20 cellular contexts compared by ENCODE assay signal in genomic region chr12:14901228-14901562, GRCh38. TPM values are rescaled to one million over a fixed set of nuclear protein-coding genes. Genes with fewer than 3 reads are reported as not detected.
DNase-seq lines count a peak whose midpoint lies in the region; ATAC-seq, FAIRE-seq and TF ChIP-seq lines count a peak whose summit lies in the region.
"Had no signal": no experiment of that assay in that cellular context is flagged by ENCODE, and none has a peak within 500 bp of the region (broad histone marks: within the 10 kb centered on the region; RNA-seq: fewer than 3 reads in every experiment).

No MANE protein-coding gene starts in this region.

- H3K79me2 ChIP-seq in HepG2 (ENCODE audit: insufficient read depth, low read length), result no peaks in the 10 kb centered on the region

- in situ Hi-C loops in HepG2 (cut with HindIII; ENCODE audit: extremely low pct_ligation_motif_present, low pct_unique_long_range_greater_than_20kb), result no loop called here

- H3K27me3 ChIP-seq in HepG2 (ENCODE audit: control insufficient read depth in 1 of 2, insufficient read depth in 2 of 2, low read length in 2 of 2) (no peaks in the 10 kb centered on the region), right lobe of liver (no peaks in the 10 kb centered on the region), endodermal cell (ENCODE audit: control insufficient read depth, insufficient read depth, low read length, poor library complexity, severe bottlenecking) (no peaks in the 10 kb centered on the region), left lung (no peaks in the 10 kb centered on the region)

- no peak overlapping the region for H3K4me2 ChIP-seq in HepG2 (ENCODE audit: low read depth, low read length)

- no peak overlapping the region for H3K27ac Mint-ChIP-seq in endodermal cell
- H3K27ac Mint-ChIP-seq: activated CD4-positive, alpha-beta T cell treated with anti-CD3 and anti-CD28 coated beads, Interleukin-2, amount 10 ng/mL, durations not matched to agents 24 days and 14 days; activated naive CD8-positive, alpha-beta T cell treated with anti-CD3 and anti-CD28 coated beads, Interleukin-2, amount 10 ng/mL, durations not matched to agents 7 days and 5 days; activated T-cell treated with anti-CD3 and anti-CD28 coated beads, Interleukin-2, amount 50 U/mL, for 72 hours had no signal

- no peak overlapping the region for H3K9ac ChIP-seq in HepG2 (ENCODE audit: insufficient read depth, low read depth, low read length)
- no peak overlapping the region for H3K9ac ChIP-seq in endodermal cell (ENCODE audit: extremely low read depth, low read length, poor library complexity, severe bottlenecking)

- TF ChIP-seq CTCF in HepG2 (CRISPR knock-in tag; IDR thresholded peaks at IDR 0.05) (no peak), right lobe of liver (IDR thresholded peaks at IDR 0.05) (no peak), endodermal cell (conservative IDR thresholded peaks at IDR 0.05) (peak; percentile 80), left lung (IDR thresholded peaks at IDR 0.05) (no peak)

- H3K36me3 ChIP-seq in HepG2 (replicated peaks in 1 of 2; ENCODE audit: control insufficient read depth in 1 of 2, insufficient read depth in 2 of 2, low read length in 2 of 2), result no peaks in the 10 kb centered on the region
- no peaks in the 10 kb centered on the region for H3K36me3 ChIP-seq in right lobe of liver
- H3K36me3 ChIP-seq in endodermal cell (ENCODE audit: control insufficient read depth, insufficient read depth, low read length), result no peaks in the 10 kb centered on the region
- H3K36me3 ChIP-seq in left lung, result no peaks in the 10 kb centered on the region
- H3K36me3 ChIP-seq: thoracic aorta had no signal

- TF ChIP-seq POLR2A in HepG2 (IDR thresholded peaks at IDR 0.05; ENCODE audit: insufficient read depth in 1 of 2, low read depth in 2 of 2, low read length in 2 of 2) (no peak), right lobe of liver (IDR thresholded peaks at IDR 0.05) (no peak), GM18505 (IDR thresholded peaks at IDR 0.05; ENCODE audit: borderline replicate concordance, extremely low read depth, insufficient read depth, insufficient read length) (no peak)

- H3K27ac ChIP-seq in HepG2 (ENCODE audit: extremely low read length, insufficient read depth, low read length) (no peak overlapping the region), right lobe of liver (no peak overlapping the region), endodermal cell (ENCODE audit: low read depth, low read length) (no peak overlapping the region), left lung (peak overlapping the region; percentile 7 to 45)

- H4K20me1 ChIP-seq in HepG2 (ENCODE audit: insufficient read depth, low read length), result no peaks in the 10 kb centered on the region

- H3K4me3 Mint-ChIP-seq in endodermal cell, result no peak overlapping the region
- H3K4me3 Mint-ChIP-seq: activated CD4-positive, alpha-beta T cell treated with anti-CD3 and anti-CD28 coated beads, Interleukin-2, amount 10 ng/mL, durations not matched to agents 24 days and 14 days; activated naive CD8-positive, alpha-beta T cell treated with anti-CD3 and anti-CD28 coated beads, Interleukin-2, amount 10 ng/mL, durations not matched to agents 7 days and 5 days; activated T-cell treated with anti-CD3 and anti-CD28 coated beads, Interleukin-2, amount 50 U/mL, for 72 hours had no signal

- H3K27me3 Mint-ChIP-seq in endodermal cell (ENCODE audit: insufficient read depth), result no peaks in the 10 kb centered on the region
- H3K27me3 Mint-ChIP-seq: activated CD4-positive, alpha-beta T cell treated with anti-CD3 and anti-CD28 coated beads, Interleukin-2, amount 10 ng/mL, durations not matched to agents 24 days and 14 days; activated naive CD8-positive, alpha-beta T cell treated with anti-CD3 and anti-CD28 coated beads, Interleukin-2, amount 10 ng/mL, durations not matched to agents 7 days and 5 days had no signal

- H3K36me3 Mint-ChIP-seq in endodermal cell (ENCODE audit: low read depth), result no peaks in the 10 kb centered on the region

- H3K4me3 ChIP-seq in HepG2 (replicated peaks in 1 of 3; ENCODE audit: insufficient read depth in 1 of 3, low read depth in 2 of 3, low read length in 3 of 3), result no peak overlapping the region
- H3K4me3 ChIP-seq in right lobe of liver, result no peak overlapping the region
- no peak overlapping the region for H3K4me3 ChIP-seq in endodermal cell (ENCODE audit: low read length)
- H3K4me3 ChIP-seq in left lung, result no peak overlapping the region
- H3K4me3 ChIP-seq: thoracic aorta had no signal

- peaks cover 3% of the 10 kb centered on the region for H3K4me1 Mint-ChIP-seq in endodermal cell

- CTCF ChIA-PET in HepG2 (lab: Yijun Ruan, JAX; ENCODE audit: low intra/inter-chr PET ratio, low total read pairs), result no interaction called here

- no peak overlapping the region for H2AFZ ChIP-seq in HepG2 (ENCODE audit: low read length)

- TF ChIP-seq RAD21 in HepG2 (CRISPR knock-in tag; IDR thresholded peaks at IDR 0.05), result no peak

- no TSS peak for BruUV-seq in HepG2 (replicated peaks; lab: Mats Ljungman, UMichigan)

- intact Hi-C loops in HepG2 (cut with micrococcal nuclease; ENCODE audit: unreplicated experiment) (no loop called here), right lobe of liver (cut with DNase I) (no loop called here), left lung (cut with DNase I) (no loop called here)

- no peaks in the 10 kb centered on the region for H3K9me3 Mint-ChIP-seq in endodermal cell
- H3K9me3 Mint-ChIP-seq: activated CD4-positive, alpha-beta T cell treated with anti-CD3 and anti-CD28 coated beads, Interleukin-2, amount 10 ng/mL, durations not matched to agents 24 days and 14 days; activated naive CD8-positive, alpha-beta T cell treated with anti-CD3 and anti-CD28 coated beads, Interleukin-2, amount 10 ng/mL, durations not matched to agents 7 days and 5 days had no signal

- TF ChIP-seq EP300 in HepG2 (IDR thresholded peaks at IDR 0.05; ENCODE audit: low read depth in 2 of 2, low read length in 2 of 2), result no peak
- no peak for TF ChIP-seq EP300 in HepG2 (CRISPR knock-in tag; IDR thresholded peaks at IDR 0.05; ENCODE audit: borderline replicate concordance)

- no peak for DNase-seq in HepG2 (ENCODE audit: low spot score)
- no peak for DNase-seq in right lobe of liver
- peak; percentile 72 for DNase-seq in endodermal cell
- DNase-seq in left lung, result no peak
- no peak for DNase-seq in SK-N-DZ (ENCODE audit: low spot score)
- DNase-seq in stimulated activated naive CD4-positive, alpha-beta T cell (lab: John Stamatoyannopoulos, UW), result no peak
- no peak for DNase-seq in AG08396 (ENCODE audit: low spot score)
- DNase-seq: activated naive CD8-positive, alpha-beta T cell treated with anti-CD3 and anti-CD28 coated beads, Interleukin-2, amount 10 ng/mL, durations not matched to agents 7 days and 5 days; activated T-cell treated with anti-CD3 and anti-CD28 coated beads, Interleukin-2, amount 50 U/mL, for 72 hours; cerebellar nuclear complex; COR-L47; head of caudate nucleus; left colon; NCI-H187 treated with DMSO at 0.1 percent for 48 hours; NCI-H748 treated with DMSO at 0.1 percent for 48 hours; T-helper 9 cell had no signal

- 90% methylated on average over 1 of the region's 1 CpG for WGBS in HepG2 (ENCODE audit: low lambda C conversion rate)
- WGBS in right lobe of liver (ENCODE audit: insufficient coverage, low coverage, low lambda C conversion rate, missing lambda C conversion rate), result 89% methylated on average over 1 of the region's 1 CpG
- 92 to 100% methylated on average over 1 of the region's 1 CpG for WGBS in endodermal cell (ENCODE audit: insufficient coverage in 1 of 2, insufficient read length in 1 of 2), 2 experiments

- H3K9me3 ChIP-seq in HepG2 (ENCODE audit: low read length) (no peaks in the 10 kb centered on the region), right lobe of liver (no peaks in the 10 kb centered on the region), endodermal cell (ENCODE audit: control insufficient read depth, low read length) (no peaks in the 10 kb centered on the region), left lung (no peaks in the 10 kb centered on the region)
- H3K9me3 ChIP-seq: thoracic aorta had no signal

- no peak for FAIRE-seq in HepG2 (lab: Jason Lieb, UNC)

- H3K4me1 ChIP-seq in HepG2 (ENCODE audit: insufficient read depth, low read length) (no peaks in the 10 kb centered on the region), right lobe of liver (no peaks in the 10 kb centered on the region), endodermal cell (ENCODE audit: control insufficient read depth, insufficient read depth, low read length) (no peaks in the 10 kb centered on the region), left lung (peaks cover 4 to 6% of the 10 kb centered on the region in 2 donors)

- 0 out of 3 replicates have a peak, but pooled peaks have one; percentile 31 for ATAC-seq in HepG2
- no peak for ATAC-seq in right lobe of liver
- ATAC-seq in left lung, result no peak
- no peak for ATAC-seq in GM18505 (IDR thresholded peaks at IDR 0.05; ENCODE audit: unreplicated experiment)
- ATAC-seq: activated T-cell treated with anti-CD3 and anti-CD28 coated beads, Interleukin-2, amount 50 U/mL, for 72 hours; left colon had no signal

- POLR2A ChIA-PET in HepG2 (lab: Yijun Ruan, JAX), result no interaction called here

RNA-seq across cellular contexts. Expression of gene MGP, which starts 15.5 kb away (rescaled TPM):
- not detected in 2 replicates for total RNA-seq in HepG2 (2016; rRNA removed; fragmentation: Illumina TruSeq; extraction: Trizol)
- total RNA-seq in HepG2 (2016; cell fraction: cytosol; rRNA removed; fragmentation: Illumina TruSeq; extraction: Trizol; ENCODE audit: low read depth), result not detected in 2 replicates
- total RNA-seq in HepG2 (2016; cell fraction: insoluble cytoplasmic fraction; rRNA removed; fragmentation: Illumina TruSeq; extraction: Trizol), result not detected in 2 replicates
- not detected in 2 replicates for total RNA-seq in HepG2 (2016; cell fraction: membrane; rRNA removed; fragmentation: Illumina TruSeq; extraction: Trizol)
- total RNA-seq in HepG2 (2016; cell fraction: nucleus; rRNA removed; fragmentation: Illumina TruSeq; extraction: Trizol), result not detected in 2 replicates
- not detected in 2 replicates for polyA plus RNA-seq in HepG2 (2011; rRNA removed)
- not detected in 2 replicates for polyA plus RNA-seq in HepG2 (2011; cell fraction: cytosol; rRNA removed)
- not detected in 2 replicates for polyA plus RNA-seq in HepG2 (2011; cell fraction: nucleus; rRNA removed)
- polyA plus RNA-seq in HepG2 (2012), result not detected in 2 replicates
- polyA plus RNA-seq in HepG2 (2016; cell fraction: cytosol; fragmentation: Illumina TruSeq; extraction: Trizol; ENCODE audit: low read depth), result not detected in 2 replicates
- polyA plus RNA-seq in HepG2 (2016; cell fraction: insoluble cytoplasmic fraction; fragmentation: Illumina TruSeq; extraction: Trizol; ENCODE audit: low read depth), result not detected in 2 replicates
- not detected in 2 replicates for polyA plus RNA-seq in HepG2 (2016; cell fraction: membrane; fragmentation: Illumina TruSeq; extraction: Trizol; ENCODE audit: low read depth)
- polyA plus RNA-seq in HepG2 (2016; cell fraction: nucleus; fragmentation: Illumina TruSeq; extraction: Trizol; ENCODE audit: insufficient read depth, low read depth), result not detected in 2 replicates
- not detected in 2 replicates for polyA minus RNA-seq in HepG2 (2011; rRNA and poly(A)+ RNA removed; ENCODE audit: low replicate concordance)
- polyA minus RNA-seq in HepG2 (2011; cell fraction: cytosol; rRNA and poly(A)+ RNA removed), result not detected in 2 replicates
- not detected in 2 replicates for polyA minus RNA-seq in HepG2 (2011; cell fraction: nucleus; rRNA and poly(A)+ RNA removed)
- 10 to 100 TPM in 2 of 6 experiments, 1 to 10 TPM in 4; 4.7 to 15.1 (median 7.1) TPM for total RNA-seq in right lobe of liver
- total RNA-seq in endodermal cell, result not detected
- polyA plus RNA-seq in endodermal cell (2013, experiment 1 of 2), result 1.2 TPM
- not detected for polyA plus RNA-seq in endodermal cell (2013, experiment 2 of 2)
- 100 to 1,000 TPM; 651 to 789 TPM for total RNA-seq in left lung
- not detected in 2 replicates for polyA plus RNA-seq in SK-N-DZ (2014; cell fraction: cytosol; rRNA removed)
- not detected in 2 replicates for polyA plus RNA-seq in SK-N-DZ (2014; cell fraction: nucleus; rRNA removed)
- total RNA-seq: activated CD4-positive, alpha-beta T cell treated with anti-CD3 and anti-CD28 coated beads, Interleukin-2, amount 10 ng/mL, durations not matched to agents 24 days and 14 days; myocyte had no signal

RNA-seq across cellular contexts. Expression of gene ERP27, which starts 37.1 kb away (rescaled TPM):
- total RNA-seq in HepG2 (2016; rRNA removed; fragmentation: Illumina TruSeq; extraction: Trizol) (5.1 and 6.6 TPM in 2 replicates), right lobe of liver (1 to 10 TPM in 1 of 6 experiments, under 1 TPM in 3, not detected in 2; 0.26 to 1.0 (median 0.39) TPM), endodermal cell (under 1 TPM; 0.15 to 0.22 TPM), left lung (10 to 100 TPM in 1 of 2 donors, 1 to 10 TPM in 1; 5.3 to 16.2 TPM)
- 1.5 and 2.2 TPM in 2 replicates for total RNA-seq in HepG2 (2016; cell fraction: cytosol; rRNA removed; fragmentation: Illumina TruSeq; extraction: Trizol; ENCODE audit: low read depth)
- 4.6 and 8.4 TPM in 2 replicates for total RNA-seq in HepG2 (2016; cell fraction: insoluble cytoplasmic fraction; rRNA removed; fragmentation: Illumina TruSeq; extraction: Trizol)
- total RNA-seq in HepG2 (2016; cell fraction: membrane; rRNA removed; fragmentation: Illumina TruSeq; extraction: Trizol), result 3.1 and 3.6 TPM in 2 replicates
- total RNA-seq in HepG2 (2016; cell fraction: nucleus; rRNA removed; fragmentation: Illumina TruSeq; extraction: Trizol), result 7.5 and 8.3 TPM in 2 replicates
- polyA plus RNA-seq in HepG2 (2011; rRNA removed), result 1.6 and 1.8 TPM in 2 replicates
- polyA plus RNA-seq in HepG2 (2011; cell fraction: cytosol; rRNA removed), result 1.2 and 1.8 TPM in 2 replicates
- 0.34 and 0.36 TPM in 2 replicates for polyA plus RNA-seq in HepG2 (2011; cell fraction: nucleus; rRNA removed)
- 0.33 and 0.59 TPM in 2 replicates for polyA plus RNA-seq in HepG2 (2012)
- 2.1 and 3.6 TPM in 2 replicates for polyA plus RNA-seq in HepG2 (2016; cell fraction: cytosol; fragmentation: Illumina TruSeq; extraction: Trizol; ENCODE audit: low read depth)
- polyA plus RNA-seq in HepG2 (2016; cell fraction: insoluble cytoplasmic fraction; fragmentation: Illumina TruSeq; extraction: Trizol; ENCODE audit: low read depth), result 5.1 and 6.0 TPM in 2 replicates
- polyA plus RNA-seq in HepG2 (2016; cell fraction: membrane; fragmentation: Illumina TruSeq; extraction: Trizol; ENCODE audit: low read depth), result 2.4 and 3.7 TPM in 2 replicates
- polyA plus RNA-seq in HepG2 (2016; cell fraction: nucleus; fragmentation: Illumina TruSeq; extraction: Trizol; ENCODE audit: insufficient read depth, low read depth), result 11.6 and 13.9 TPM in 2 replicates
- 0.92 TPM in 1 of 2 replicates, not detected in the other for polyA minus RNA-seq in HepG2 (2011; rRNA and poly(A)+ RNA removed; ENCODE audit: low replicate concordance)
- 0.35 and 0.59 TPM in 2 replicates for polyA minus RNA-seq in HepG2 (2011; cell fraction: cytosol; rRNA and poly(A)+ RNA removed)
- 0.52 and 0.87 TPM in 2 replicates for polyA minus RNA-seq in HepG2 (2011; cell fraction: nucleus; rRNA and poly(A)+ RNA removed)
- 0.11 TPM for polyA plus RNA-seq in endodermal cell (2013, experiment 1 of 2)
- not detected for polyA plus RNA-seq in endodermal cell (2013, experiment 2 of 2)
- not detected in 2 replicates for polyA plus RNA-seq in SK-N-DZ (2014; cell fraction: cytosol; rRNA removed)
- polyA plus RNA-seq in SK-N-DZ (2014; cell fraction: nucleus; rRNA removed), result 0.07 TPM in 1 of 2 replicates, not detected in the other
- total RNA-seq: myocyte had no signal

RNA-seq across cellular contexts. Expression of gene ART4, which starts 57.9 kb away (rescaled TPM):
- 12.0 and 20.3 TPM in 2 replicates for total RNA-seq in HepG2 (2016; rRNA removed; fragmentation: Illumina TruSeq; extraction: Trizol)
- 2.1 and 3.7 TPM in 2 replicates for total RNA-seq in HepG2 (2016; cell fraction: cytosol; rRNA removed; fragmentation: Illumina TruSeq; extraction: Trizol; ENCODE audit: low read depth)
- 14.3 and 18.9 TPM in 2 replicates for total RNA-seq in HepG2 (2016; cell fraction: insoluble cytoplasmic fraction; rRNA removed; fragmentation: Illumina TruSeq; extraction: Trizol)
- total RNA-seq in HepG2 (2016; cell fraction: membrane; rRNA removed; fragmentation: Illumina TruSeq; extraction: Trizol), result 6.7 and 6.9 TPM in 2 replicates
- total RNA-seq in HepG2 (2016; cell fraction: nucleus; rRNA removed; fragmentation: Illumina TruSeq; extraction: Trizol), result 20.5 and 23.4 TPM in 2 replicates
- polyA plus RNA-seq in HepG2 (2011; rRNA removed), result 15.9 and 17.6 TPM in 2 replicates
- polyA plus RNA-seq in HepG2 (2011; cell fraction: cytosol; rRNA removed), result 14.2 and 16.4 TPM in 2 replicates
- polyA plus RNA-seq in HepG2 (2011; cell fraction: nucleus; rRNA removed), result 8.0 and 8.2 TPM in 2 replicates
- polyA plus RNA-seq in HepG2 (2012), result 5.3 and 10.8 TPM in 2 replicates
- polyA plus RNA-seq in HepG2 (2016; cell fraction: cytosol; fragmentation: Illumina TruSeq; extraction: Trizol; ENCODE audit: low read depth), result 0.87 and 1.2 TPM in 2 replicates
- 8.3 and 8.9 TPM in 2 replicates for polyA plus RNA-seq in HepG2 (2016; cell fraction: insoluble cytoplasmic fraction; fragmentation: Illumina TruSeq; extraction: Trizol; ENCODE audit: low read depth)
- 2.2 and 2.3 TPM in 2 replicates for polyA plus RNA-seq in HepG2 (2016; cell fraction: membrane; fragmentation: Illumina TruSeq; extraction: Trizol; ENCODE audit: low read depth)
- polyA plus RNA-seq in HepG2 (2016; cell fraction: nucleus; fragmentation: Illumina TruSeq; extraction: Trizol; ENCODE audit: insufficient read depth, low read depth), result 13.4 and 17.8 TPM in 2 replicates
- polyA minus RNA-seq in HepG2 (2011; rRNA and poly(A)+ RNA removed; ENCODE audit: low replicate concordance), result 29.3 TPM in 1 of 2 replicates, not detected in the other
- 9.1 and 10.9 TPM in 2 replicates for polyA minus RNA-seq in HepG2 (2011; cell fraction: cytosol; rRNA and poly(A)+ RNA removed)
- polyA minus RNA-seq in HepG2 (2011; cell fraction: nucleus; rRNA and poly(A)+ RNA removed), result 35.9 and 36.7 TPM in 2 replicates
- 10 to 100 TPM; 19.6 to 43.5 (median 25.1) TPM for total RNA-seq in right lobe of liver
- total RNA-seq in endodermal cell, result not detected
- polyA plus RNA-seq in endodermal cell (2013, experiment 1 of 2), result 1.1 TPM
- polyA plus RNA-seq in endodermal cell (2013, experiment 2 of 2), result 0.87 TPM
- 1 to 10 TPM; 2.7 to 3.1 TPM for total RNA-seq in left lung
- not detected in 2 replicates for polyA plus RNA-seq in SK-N-DZ (2014; cell fraction: cytosol; rRNA removed)
- not detected in 2 replicates for polyA plus RNA-seq in SK-N-DZ (2014; cell fraction: nucleus; rRNA removed)
- total RNA-seq: activated CD4-positive, alpha-beta T cell treated with anti-CD3 and anti-CD28 coated beads, Interleukin-2, amount 10 ng/mL, durations not matched to agents 24 days and 14 days; activated naive CD8-positive, alpha-beta T cell treated with anti-CD3 and anti-CD28 coated beads, Interleukin-2, amount 10 ng/mL, durations not matched to agents 7 days and 5 days; activated T-cell treated with anti-CD3 and anti-CD28 coated beads, Interleukin-2, amount 50 U/mL, for 72 hours; myocyte had no signal

Comparison
In these comparisons a context has a peak if more than half of its experiments do, and no peak if none do; other contexts are left out.
1. H3K27ac ChIP-seq: peak in left lung (2 of 2); none in HepG2 (single experiment), right lobe of liver (0 of 3) and endodermal cell (single experiment).
2. RNA of gene MGP, which starts 15.5 kb away (total RNA-seq): 651 to 789 TPM in left lung; 4.7 to 15.1 TPM in right lobe of liver, not detected in HepG2 and not detected in endodermal cell; every median in the first group is over 10 times any median in the second.